In the genomic region with DNA sequence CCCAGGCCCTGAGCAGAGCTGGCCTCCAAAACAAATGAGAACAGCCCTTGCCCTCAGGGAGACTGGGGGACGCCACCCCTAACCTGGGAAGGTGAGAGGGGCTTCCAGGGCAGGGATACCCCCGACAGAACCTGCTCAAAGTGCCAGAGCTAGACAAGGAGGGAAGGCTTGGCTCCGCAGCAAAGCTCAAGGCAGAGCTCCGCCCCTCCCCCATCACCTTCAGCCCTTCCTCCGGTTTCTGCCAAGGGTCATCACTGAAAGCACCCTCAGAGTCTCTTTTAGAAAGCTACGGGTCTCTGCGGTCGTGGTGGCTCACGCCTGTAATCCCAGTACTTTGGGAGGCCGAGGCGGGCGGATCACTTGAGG, we compare ENCODE assay signal across 8 cellular contexts.
A peak's percentile ranks its signal among the peaks of the same experiment; 100 is the strongest.
DNase-seq lines count a peak whose midpoint lies in the region; ATAC-seq and TF ChIP-seq lines count a peak whose summit lies in the region.

No MANE protein-coding gene starts in this region.

- intact Hi-C loops in mucosa of descending colon (cut with DNase I, micrococcal nuclease) = no loop called here
- intact Hi-C loops in left lung (cut with DNase I) = no loop called here

- no peak overlapping the region for H3K4me3 ChIP-seq in CD4-positive, CD25-positive, alpha-beta regulatory T cell (ENCODE audit: low read depth, low read length)
- H3K4me3 ChIP-seq in HUES48 (ENCODE audit: low read depth, low read length) (peak overlapping the region; percentile 68), mucosa of descending colon (no peak overlapping the region), left lung (peak overlapping the region in 1 of 2 donors; percentile 52)

- no peaks in the 10 kb centered on the region for H3K9me3 Mint-ChIP-seq in CD4-positive, CD25-positive, alpha-beta regulatory T cell
- no peaks in the 10 kb centered on the region for H3K9me3 Mint-ChIP-seq in activated naive CD8-positive, alpha-beta T cell treated with anti-CD3 and anti-CD28 coated beads, Interleukin-2, amount 10 ng/mL, durations not matched to agents 7 days and 5 days

- no peak for TF ChIP-seq CTCF in mucosa of descending colon (IDR thresholded peaks at IDR 0.05)
- no peak for TF ChIP-seq CTCF in left lung (IDR thresholded peaks at IDR 0.05)

- H3K4me1 Mint-ChIP-seq in CD4-positive, CD25-positive, alpha-beta regulatory T cell = peaks cover 0 to 31% (median 15%) of the 10 kb centered on the region in 4 donors
- H3K4me1 Mint-ChIP-seq in activated naive CD8-positive, alpha-beta T cell treated with anti-CD3 and anti-CD28 coated beads, Interleukin-2, amount 10 ng/mL, durations not matched to agents 7 days and 5 days = peaks cover 45% of the 10 kb centered on the region

- H3K27ac ChIP-seq in CD4-positive, CD25-positive, alpha-beta regulatory T cell (ENCODE audit: insufficient read depth, low read length, poor library complexity, severe bottlenecking) = no peak overlapping the region
- H3K27ac ChIP-seq in HUES48 (ENCODE audit: low read depth, low read length) = peak overlapping the region; percentile 50
- no peak overlapping the region for H3K27ac ChIP-seq in left lung

- peak overlapping the region; percentile 57; the same call in 1 of the 2 replicates for H3K9ac ChIP-seq in HUES48 (ENCODE audit: low read depth, low read length)

- peak overlapping the region in 3 of 4 donors; percentile 67 to 87 (median 78) for H3K4me3 Mint-ChIP-seq in CD4-positive, CD25-positive, alpha-beta regulatory T cell
- peak overlapping the region; percentile 89 for H3K4me3 Mint-ChIP-seq in activated naive CD8-positive, alpha-beta T cell treated with anti-CD3 and anti-CD28 coated beads, Interleukin-2, amount 10 ng/mL, durations not matched to agents 7 days and 5 days

- no peak for DNase-seq in CD4-positive, CD25-positive, alpha-beta regulatory T cell
- DNase-seq in activated naive CD8-positive, alpha-beta T cell treated with anti-CD3 and anti-CD28 coated beads, Interleukin-2, amount 10 ng/mL, durations not matched to agents 7 days and 5 days = peak; percentile 32
- DNase-seq in mucosa of descending colon = peak in 2 of 3 donors; percentile 42 to 48
- DNase-seq in NCI-H345 (lab: John Stamatoyannopoulos, UW) = no peak
- DNase-seq in left lung = no peak
- DNase-seq in SW480 (ENCODE audit: low spot score) = no peak

- H3K27me3 Mint-ChIP-seq in CD4-positive, CD25-positive, alpha-beta regulatory T cell = no peaks in the 10 kb centered on the region
- no peaks in the 10 kb centered on the region for H3K27me3 Mint-ChIP-seq in activated naive CD8-positive, alpha-beta T cell treated with anti-CD3 and anti-CD28 coated beads, Interleukin-2, amount 10 ng/mL, durations not matched to agents 7 days and 5 days

- no peaks in the 10 kb centered on the region for H3K36me3 Mint-ChIP-seq in CD4-positive, CD25-positive, alpha-beta regulatory T cell
- H3K36me3 Mint-ChIP-seq in activated naive CD8-positive, alpha-beta T cell treated with anti-CD3 and anti-CD28 coated beads, Interleukin-2, amount 10 ng/mL, durations not matched to agents 7 days and 5 days = no peaks in the 10 kb centered on the region

- no peak overlapping the region for H3K27ac Mint-ChIP-seq in CD4-positive, CD25-positive, alpha-beta regulatory T cell
- H3K27ac Mint-ChIP-seq in activated naive CD8-positive, alpha-beta T cell treated with anti-CD3 and anti-CD28 coated beads, Interleukin-2, amount 10 ng/mL, durations not matched to agents 7 days and 5 days = no peak overlapping the region

- POLR2A ChIA-PET in activated naive CD8-positive, alpha-beta T cell treated with anti-CD3 and anti-CD28 coated beads, Interleukin-2, amount 10 ng/mL, durations not matched to agents 7 days and 5 days (lab: Charles Lee) = interaction anchor here (0.9 to 1.9 kb wide), 5 partner anchors 9 to 334 kb away, joined by 3 to 7 read pairs (median 3); a partner anchor contains a TSS

- no peaks in the 10 kb centered on the region for H3K27me3 ChIP-seq in CD4-positive, CD25-positive, alpha-beta regulatory T cell (ENCODE audit: control insufficient read depth, insufficient read depth, low read length)
- H3K27me3 ChIP-seq in HUES48 (ENCODE audit: control insufficient read depth, insufficient read depth, low read length) (no peaks in the 10 kb centered on the region), left lung (peaks cover 0 to 36% of the 10 kb centered on the region in 2 donors)

- peaks cover 35% of the 10 kb centered on the region for H3K4me1 ChIP-seq in CD4-positive, CD25-positive, alpha-beta regulatory T cell (ENCODE audit: control insufficient read depth, insufficient read depth, low read length, poor library complexity, severe bottlenecking)
- H3K4me1 ChIP-seq in HUES48 (ENCODE audit: control insufficient read depth, insufficient read depth, low read length) (peaks cover 10% of the 10 kb centered on the region), mucosa of descending colon (ENCODE audit: low read depth) (peaks cover 11% of the 10 kb centered on the region), left lung (peaks cover 0 to 44% of the 10 kb centered on the region in 2 donors)

- no peaks in the 10 kb centered on the region for H3K9me3 ChIP-seq in CD4-positive, CD25-positive, alpha-beta regulatory T cell (ENCODE audit: control insufficient read depth in 2 of 2, low read length in 2 of 2)
- H3K9me3 ChIP-seq in HUES48 (ENCODE audit: control insufficient read depth, insufficient read depth, low read length) (no peaks in the 10 kb centered on the region), mucosa of descending colon (no peaks in the 10 kb centered on the region), left lung (no peaks in the 10 kb centered on the region)

- H3K36me3 ChIP-seq in CD4-positive, CD25-positive, alpha-beta regulatory T cell (ENCODE audit: control insufficient read depth, insufficient read depth, low read length) = no peaks in the 10 kb centered on the region
- H3K36me3 ChIP-seq in HUES48 (ENCODE audit: control insufficient read depth, insufficient read depth, low read length) (no peaks in the 10 kb centered on the region), mucosa of descending colon (ENCODE audit: low read depth) (no peaks in the 10 kb centered on the region), left lung (no peaks in the 10 kb centered on the region)

- no peak for ATAC-seq in CD4-positive, CD25-positive, alpha-beta regulatory T cell (ENCODE audit: low read depth in 2 of 2)
- ATAC-seq in activated naive CD8-positive, alpha-beta T cell treated with anti-CD3 and anti-CD28 coated beads, Interleukin-2, amount 10 ng/mL, durations not matched to agents 7 days and 5 days (ENCODE audit: low read depth) = no peak
- ATAC-seq in mucosa of descending colon = peak; percentile 16
- ATAC-seq in left lung = no peak
- ATAC-seq in GM21825 (IDR thresholded peaks at IDR 0.05; ENCODE audit: unreplicated experiment) = no peak

Comparison
In these comparisons a context has a peak if more than half of its experiments do, and no peak if none do; other contexts are left out.
1. DNase-seq: peak in activated naive CD8-positive, alpha-beta T cell treated with anti-CD3 and anti-CD28 coated beads, Interleukin-2, amount 10 ng/mL, durations not matched to agents 7 days and 5 days (single experiment) and mucosa of descending colon (2 of 3); none in CD4-positive, CD25-positive, alpha-beta regulatory T cell (0 of 3), NCI-H345 (single experiment), left lung (0 of 2) and SW480 (single experiment).